Comparison of ENCODE assay signal across 11 cellular contexts in the genomic region with DNA sequence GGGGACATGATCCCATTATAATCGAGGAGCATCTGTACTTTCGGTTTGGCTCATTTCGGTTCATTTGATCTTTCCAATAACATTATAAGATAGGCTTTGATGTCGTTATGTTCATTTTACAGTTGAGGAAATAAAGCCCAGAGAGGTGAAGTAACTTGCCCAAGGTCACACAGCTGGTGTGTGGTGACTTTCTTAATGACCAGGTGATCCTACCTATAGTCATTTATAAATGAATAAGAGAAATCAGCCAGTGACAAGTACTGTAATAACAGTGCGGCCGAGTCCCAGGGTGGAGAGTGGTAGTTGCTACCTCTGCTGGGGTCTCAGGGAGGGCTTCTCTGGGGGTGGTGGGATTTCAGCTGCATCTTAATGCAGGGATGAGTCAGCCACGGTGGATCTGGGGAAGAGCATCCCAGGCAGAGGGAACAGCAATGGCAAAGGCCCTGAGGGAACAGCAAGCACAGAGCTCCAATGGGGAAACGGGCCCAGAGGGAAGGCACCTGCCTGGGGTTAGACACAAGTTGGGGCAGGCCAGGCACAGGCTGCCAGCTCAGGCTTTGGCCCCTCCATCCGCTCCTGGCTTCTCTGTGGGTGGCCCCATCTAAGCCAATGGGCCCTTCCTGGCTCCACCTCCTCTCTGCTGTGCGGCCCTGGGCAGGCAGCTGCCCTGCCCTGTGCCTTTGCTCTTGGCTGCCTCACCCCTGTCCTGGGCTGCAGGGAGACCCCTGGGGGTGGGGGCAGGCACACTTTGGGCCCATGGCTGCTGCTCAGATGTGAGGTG. TPM values are rescaled to one million over a fixed set of nuclear protein-coding genes. Genes with fewer than 3 reads are reported as not detected.
DNase-seq lines count a peak whose midpoint lies in the region; ATAC-seq and TF ChIP-seq lines count a peak whose summit lies in the region.
"Had no signal": no experiment of that assay in that cellular context is flagged by ENCODE, and none has a peak within 500 bp of the region (broad histone marks: within the 10 kb centered on the region; RNA-seq: fewer than 3 reads in every experiment).

No MANE protein-coding gene starts in this region.

- no peaks in the 10 kb centered on the region for H3K9me2 ChIP-seq in hepatocyte (replicated peaks; ENCODE audit: insufficient read depth)

- no peak overlapping the region for H2BK15ac ChIP-seq in IMR-90 (ENCODE audit: low read depth, low read length)

- H3K14ac ChIP-seq in IMR-90 (replicated peaks; ENCODE audit: low read depth, low read length), result 0 out of 2 replicates have a peak overlapping the region, but pooled peaks have one; percentile 26

- H2BK5ac ChIP-seq in IMR-90 (ENCODE audit: low read depth, low read length, poor library complexity, severe bottlenecking), result no peak overlapping the region

- peaks cover 17% of the 10 kb centered on the region for H3K9me1 ChIP-seq in IMR-90 (ENCODE audit: insufficient read depth, low read length)

- H3K27ac ChIP-seq in IMR-90 (ENCODE audit: insufficient read depth, low read length) (no peak overlapping the region), hepatocyte (no peak overlapping the region), smooth muscle cell (ENCODE audit: low read depth) (peak overlapping the region; percentile 91), colonic mucosa (no peak overlapping the region)

- no peak for TF ChIP-seq CTCF in IMR-90 (conservative IDR thresholded peaks at IDR 0.05; ENCODE audit: low read depth, low read length)
- TF ChIP-seq CTCF in hepatocyte (IDR thresholded peaks at IDR 0.05; ENCODE audit: poor library complexity), result no peak
- TF ChIP-seq CTCF in smooth muscle cell (IDR thresholded peaks at IDR 0.05; ENCODE audit: borderline replicate concordance, insufficient read depth, poor library complexity, severe bottlenecking), result no peak
- TF ChIP-seq CTCF in colonic mucosa (IDR thresholded peaks at IDR 0.05), result no peak

- no peak for TF ChIP-seq RAD21 in IMR-90 (IDR thresholded peaks at IDR 0.05; ENCODE audit: low read length)

- no peaks in the 10 kb centered on the region for H4K20me1 ChIP-seq in IMR-90 (ENCODE audit: insufficient read depth, low read length)
- no peaks in the 10 kb centered on the region for H4K20me1 ChIP-seq in hepatocyte (ENCODE audit: insufficient read depth, poor library complexity, severe bottlenecking)
- peaks cover 26% of the 10 kb centered on the region for H4K20me1 ChIP-seq in smooth muscle cell (ENCODE audit: low read depth)

- H3K9ac ChIP-seq in IMR-90 (ENCODE audit: low read depth, low read length) (no peak overlapping the region), adipocyte (ENCODE audit: low read length) (peak overlapping the region; percentile 90), smooth muscle cell (ENCODE audit: low read depth) (peak overlapping the region; percentile 58), colonic mucosa (ENCODE audit: low read depth in 2 of 2, low read length in 2 of 2) (no peak overlapping the region)

- no peak overlapping the region for H3K4me2 ChIP-seq in IMR-90 (ENCODE audit: low read depth, low read length)
- peak overlapping the region; percentile 89 for H3K4me2 ChIP-seq in hepatocyte
- H3K4me2 ChIP-seq in smooth muscle cell, result peak overlapping the region; percentile 82

- H4K8ac ChIP-seq in IMR-90 (ENCODE audit: low read depth in 2 of 2, low read length in 2 of 2), result peak overlapping the region in 1 of 2 experiments; percentile 60; a peak in 1 of 4 replicates

- POLR2A ChIA-PET in IMR-90 (lab: Charles Lee; ENCODE audit: unreplicated experiment), result no interaction called here

- CTCF ChIA-PET in IMR-90 (lab: Yijun Ruan, JAX), result no interaction called here

- no peaks in the 10 kb centered on the region for H3K79me2 ChIP-seq in hepatocyte
- peaks cover 37% of the 10 kb centered on the region for H3K79me2 ChIP-seq in smooth muscle cell (ENCODE audit: low read depth)

- intact Hi-C loops in IMR-90 (cut with micrococcal nuclease), result no loop called here
- intact Hi-C loops in colonic mucosa (cut with DNase I), result no loop called here

- H2AK9ac ChIP-seq in IMR-90 (replicated peaks; ENCODE audit: low read depth, low read length, poor library complexity), result peak overlapping the region; percentile 53

- 43% methylated on average over 1 of the region's 10 CpGs; no CpG with 5 or more reads in 1 of the 2 experiments for WGBS in IMR-90 (ENCODE audit: extremely low coverage in 2 of 2, insufficient read length in 1 of 2), 2 experiments
- WGBS in hepatocyte (ENCODE audit: low lambda C conversion rate, missing lambda C conversion rate), result 79% methylated on average over 10 of the region's 10 CpGs
- WGBS in smooth muscle cell (ENCODE audit: low lambda C conversion rate), result 69% methylated on average over 10 of the region's 10 CpGs

- H2BK20ac ChIP-seq in IMR-90 (ENCODE audit: low read depth, low read length), result no peak overlapping the region

- H2AK5ac ChIP-seq in IMR-90 (ENCODE audit: low read depth, low read length), result peak overlapping the region; percentile 51; the same call in 1 of the 2 replicates

- dilution Hi-C loops in IMR-90 (cut with HindIII; ENCODE audit: low sequenced_read_pairs, unreplicated experiment), result no loop called here

- peak overlapping the region; percentile 45; the same call in 1 of the 2 replicates for H3K23ac ChIP-seq in IMR-90 (ENCODE audit: low read depth, low read length)

- no peak for DNase-seq in IMR-90
- no peak for DNase-seq in adipocyte (ENCODE audit: low read depth)
- DNase-seq in hepatocyte (ENCODE audit: low spot score), result no peak
- DNase-seq in smooth muscle cell (lab: John Stamatoyannopoulos, UW; ENCODE audit: unreplicated experiment), result no peak
- no peak for DNase-seq in NCI-H345 (lab: John Stamatoyannopoulos, UW)
- no peak for DNase-seq in LoVo (ENCODE audit: low spot score)
- no peak for DNase-seq in colonic mucosa
- DNase-seq: activated T-cell treated with anti-CD3 and anti-CD28 coated beads, Interleukin-2, amount 50 U/mL, for 48 hours; DMS153; stimulated activated CD4-positive, alpha-beta T cell treated with anti-CD3 and anti-CD28 coated beads, Interleukin-1b, Interleukin-23, amount 100 ng/mL, for 48 hours; T-helper 9 cell had no signal

- no peak for ATAC-seq in IMR-90 (ENCODE audit: low read depth)

- no TSS peak for BruUV-seq in IMR-90 (replicated peaks; lab: Mats Ljungman, UMichigan)

- H2BK120ac ChIP-seq in IMR-90 (ENCODE audit: low read depth, low read length), result peak overlapping the region; percentile 47; the same call in 1 of the 2 replicates

- H3K79me1 ChIP-seq in IMR-90 (ENCODE audit: low read depth in 1 of 2, low read length in 2 of 2), result no peaks in the 10 kb centered on the region

- H2AFZ ChIP-seq in IMR-90 (replicated peaks; ENCODE audit: low read length, poor library complexity), result peak overlapping the region; percentile 82
- no peak overlapping the region for H2AFZ ChIP-seq in hepatocyte
- H2AFZ ChIP-seq in smooth muscle cell (ENCODE audit: low read depth), result no peak overlapping the region

- peak overlapping the region; percentile 64; the same call in 1 of the 2 replicates for H3K4ac ChIP-seq in IMR-90 (ENCODE audit: low read depth, low read length)

- no peak overlapping the region for H3K56ac ChIP-seq in IMR-90 (ENCODE audit: extremely low read depth, insufficient read depth, low read length)

- H4K5ac ChIP-seq in IMR-90 (ENCODE audit: low read depth, low read length), result no peak overlapping the region

- no peak for TF ChIP-seq POLR2A in IMR-90 (IDR thresholded peaks at IDR 0.05; ENCODE audit: low read depth, low read length)

- H3K36me3 ChIP-seq in IMR-90 (ENCODE audit: control insufficient read depth, insufficient read depth, low read length) (no peaks in the 10 kb centered on the region), adipocyte (ENCODE audit: control insufficient read depth, insufficient read depth, low read length, severe bottlenecking) (no peaks in the 10 kb centered on the region), hepatocyte (replicated peaks; ENCODE audit: insufficient read depth, low read depth) (no peaks in the 10 kb centered on the region), smooth muscle cell (ENCODE audit: low read depth) (no peaks in the 10 kb centered on the region), colonic mucosa (no peaks in the 10 kb centered on the region)

- H3K4me1 ChIP-seq in IMR-90 (ENCODE audit: control insufficient read depth, insufficient read depth, low read length), result peaks cover 18% of the 10 kb centered on the region
- peaks cover 79% of the 10 kb centered on the region for H3K4me1 ChIP-seq in adipocyte (ENCODE audit: control insufficient read depth, insufficient read depth, low read length)
- peaks cover 14% of the 10 kb centered on the region for H3K4me1 ChIP-seq in hepatocyte (ENCODE audit: insufficient read depth)
- H3K4me1 ChIP-seq in smooth muscle cell (ENCODE audit: low read depth), result peaks cover 36% of the 10 kb centered on the region
- H3K4me1 ChIP-seq in colonic mucosa, result no peaks in the 10 kb centered on the region

- peaks cover 33% of the 10 kb centered on the region for H3F3A ChIP-seq in smooth muscle cell (ENCODE audit: low read depth)

- H3K18ac ChIP-seq in IMR-90 (ENCODE audit: low read depth, low read length), result no peak overlapping the region

- peak overlapping the region; percentile 21; the same call in 1 of the 2 replicates for H4K91ac ChIP-seq in IMR-90 (ENCODE audit: insufficient read depth, low read depth, low read length)

- H3K9me3 ChIP-seq in IMR-90 (ENCODE audit: control insufficient read depth, insufficient read depth, low read length), result no peaks in the 10 kb centered on the region
- no peaks in the 10 kb centered on the region for H3K9me3 ChIP-seq in adipocyte (ENCODE audit: control insufficient read depth, low read length)
- no peaks in the 10 kb centered on the region for H3K9me3 ChIP-seq in hepatocyte (ENCODE audit: low read depth)
- no peaks in the 10 kb centered on the region for H3K9me3 ChIP-seq in smooth muscle cell (replicated peaks; ENCODE audit: low read depth)
- no peaks in the 10 kb centered on the region for H3K9me3 ChIP-seq in colonic mucosa

- in situ Hi-C loops in IMR-90 (cut with MboI; ENCODE audit: low sequenced_read_pairs), result no loop called here

- H3K27me3 ChIP-seq in IMR-90 (ENCODE audit: control insufficient read depth, insufficient read depth, low read length), result no peaks in the 10 kb centered on the region; the same call in 1 of the 2 replicates
- no peaks in the 10 kb centered on the region for H3K27me3 ChIP-seq in adipocyte (replicated peaks; ENCODE audit: control insufficient read depth, insufficient read depth, low read length)
- no peaks in the 10 kb centered on the region for H3K27me3 ChIP-seq in hepatocyte
- no peaks in the 10 kb centered on the region for H3K27me3 ChIP-seq in smooth muscle cell (ENCODE audit: low read depth)
- peaks cover 8% of the 10 kb centered on the region for H3K27me3 ChIP-seq in colonic mucosa

- H3K4me3 ChIP-seq in IMR-90 (ENCODE audit: insufficient read depth, low read depth, low read length), result no peak overlapping the region
- peak overlapping the region; percentile 64 for H3K4me3 ChIP-seq in adipocyte (ENCODE audit: low read length)
- H3K4me3 ChIP-seq in hepatocyte, result no peak overlapping the region
- H3K4me3 ChIP-seq in smooth muscle cell, result no peak overlapping the region
- no peak overlapping the region for H3K4me3 ChIP-seq in colonic mucosa

RNA-seq across cellular contexts. Expression of gene FBLN2, which starts 1.1 kb away (rescaled TPM):
- total RNA-seq in IMR-90 (2012; rRNA removed) (10.8 and 11.8 TPM in 2 replicates), hepatocyte (73.8 and 75.8 TPM in 2 replicates), smooth muscle cell (159 and 178 TPM in 2 replicates), colonic mucosa (10 to 100 TPM; 10.5 to 24.1 TPM)
- polyA plus RNA-seq in IMR-90 (2012; rRNA removed) (60.8 and 66.9 TPM in 2 replicates), hepatocyte (76.2 and 85.6 TPM in 2 replicates), smooth muscle cell (249 and 390 TPM in 2 replicates)
- polyA plus RNA-seq in IMR-90 (2012; cell fraction: cytosol; rRNA removed), result 38.9 and 94.5 TPM in 2 replicates
- 27.1 and 60.4 TPM in 2 replicates for polyA plus RNA-seq in IMR-90 (2012; cell fraction: nucleus; rRNA removed; ENCODE audit: low replicate concordance)

Comparison
In these comparisons a context has a peak if more than half of its experiments do, and no peak if none do; other contexts are left out.
1. H3K9ac ChIP-seq: peak in adipocyte (single experiment) and smooth muscle cell (single experiment); none in IMR-90 (single experiment) and colonic mucosa (0 of 2).